In the genomic region with DNA sequence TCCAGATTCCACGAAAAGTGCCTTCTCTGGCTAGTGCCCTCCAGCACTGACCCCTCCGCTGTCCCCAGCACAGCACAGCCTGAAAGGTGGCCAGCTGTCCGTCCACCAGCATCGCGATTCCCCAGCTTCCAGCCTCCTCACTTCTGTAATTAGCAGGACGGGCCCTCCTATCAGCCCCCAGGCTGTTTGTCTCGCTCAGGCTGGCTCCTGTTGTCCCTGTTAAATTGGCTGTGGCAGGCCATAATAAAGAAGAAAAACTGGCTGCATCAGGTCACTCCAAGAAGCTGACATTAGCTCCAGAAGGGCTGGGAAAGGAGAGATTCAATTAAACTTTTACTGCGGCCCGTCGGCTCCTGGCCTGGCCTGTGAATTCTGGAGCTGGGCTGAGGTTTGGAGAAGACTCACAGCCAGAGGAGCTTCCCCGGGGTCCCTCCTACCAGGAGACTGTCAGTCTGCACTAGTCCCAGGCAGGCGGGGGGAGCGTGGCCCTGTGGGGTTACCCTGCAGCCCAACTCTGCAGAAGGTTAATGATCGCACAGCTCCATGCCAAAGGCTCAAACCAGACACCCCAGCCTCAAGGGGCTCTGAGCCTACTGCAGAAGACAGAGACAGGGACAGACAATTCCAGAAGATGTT, we compare ENCODE assay signal across 15 cellular contexts. TPM values are rescaled to one million over a fixed set of nuclear protein-coding genes. Genes with fewer than 3 reads are reported as not detected.
"Had no signal": no experiment of that assay in that cellular context is flagged by ENCODE, and none has a peak within 500 bp of the region (broad histone marks: within the 10 kb centered on the region; RNA-seq: fewer than 3 reads in every experiment).

No MANE protein-coding gene starts in this region.

- H3K36me3 Mint-ChIP-seq: naive B cell; stimulated activated effector memory CD8-positive, alpha-beta T cell treated with anti-CD3 and anti-CD28 coated beads, Interleukin-12 subunit alpha, Interleukin-12 subunit beta, amount 100 ng/mL, for 72 hours had no signal

- H3K4me3 ChIP-seq: gastroesophageal sphincter, hepatocyte, transverse colon had no signal

- H3K27me3 Mint-ChIP-seq: activated CD4-positive, alpha-beta T cell treated with anti-CD3 and anti-CD28 coated beads, Interleukin-2, amount 10 ng/mL, durations not matched to agents 24 days and 14 days had no signal

- H3K27ac Mint-ChIP-seq: activated B cell treated with CpG ODN at 0.5 μM for 24 hours; activated CD4-positive, alpha-beta T cell treated with anti-CD3 and anti-CD28 coated beads, Interleukin-2, amount 10 ng/mL, durations not matched to agents 24 days and 14 days; activated naive CD8-positive, alpha-beta T cell treated with anti-CD3 and anti-CD28 coated beads, Interleukin-2, amount 50 U/mL, for 24 hours; naive B cell; stimulated activated effector memory CD8-positive, alpha-beta T cell treated with anti-CD3 and anti-CD28 coated beads, Interleukin-12 subunit alpha, Interleukin-12 subunit beta, amount 100 ng/mL, for 72 hours had no signal

- H3K27me3 ChIP-seq: hepatocyte had no signal

- H2AFZ ChIP-seq: hepatocyte had no signal

- DNase-seq: activated B cell treated with CpG ODN at 0.5 μM for 24 hours; activated CD4-positive, alpha-beta T cell treated with anti-CD3 and anti-CD28 coated beads, Interleukin-2, amount 10 ng/mL, durations not matched to agents 24 days and 14 days; activated CD8-positive, alpha-beta memory T cell treated with anti-CD3 and anti-CD28 coated beads for 24 hours; activated naive CD4-positive, alpha-beta T cell treated with Interleukin-2 at 50 U/mL for 16 hours; activated naive CD8-positive, alpha-beta T cell treated with anti-CD3 and anti-CD28 coated beads, Interleukin-2, amount 50 U/mL, for 24 hours; effector memory CD4-positive, alpha-beta T cell; kidney glomerular epithelial cell; naive B cell; posterior cingulate gyrus; T-helper 1 cell; transverse colon had no signal

- H3K79me2 ChIP-seq: hepatocyte had no signal

- H3K27ac ChIP-seq: epithelial cell of prostate, gastroesophageal sphincter, hepatocyte, transverse colon had no signal

- H3K9me3 ChIP-seq: gastroesophageal sphincter, transverse colon had no signal

- H3K4me3 Mint-ChIP-seq: activated B cell treated with CpG ODN at 0.5 μM for 24 hours; activated CD4-positive, alpha-beta T cell treated with anti-CD3 and anti-CD28 coated beads, Interleukin-2, amount 10 ng/mL, durations not matched to agents 24 days and 14 days; activated naive CD8-positive, alpha-beta T cell treated with anti-CD3 and anti-CD28 coated beads, Interleukin-2, amount 50 U/mL, for 24 hours; stimulated activated effector memory CD8-positive, alpha-beta T cell treated with anti-CD3 and anti-CD28 coated beads, Interleukin-12 subunit alpha, Interleukin-12 subunit beta, amount 100 ng/mL, for 72 hours had no signal

- H3K36me3 ChIP-seq: gastroesophageal sphincter, transverse colon had no signal

- ATAC-seq: activated naive CD8-positive, alpha-beta T cell treated with anti-CD3 and anti-CD28 coated beads, Interleukin-2, amount 50 U/mL, for 24 hours; gastroesophageal sphincter; stimulated activated effector memory CD8-positive, alpha-beta T cell treated with anti-CD3 and anti-CD28 coated beads, Interleukin-12 subunit alpha, Interleukin-12 subunit beta, amount 100 ng/mL, for 72 hours had no signal

RNA-seq across cellular contexts. Expression of gene OLFM1, which starts 40.7 kb away (rescaled TPM):
- total RNA-seq: activated B cell treated with CpG ODN at 0.5 μM for 24 hours had no signal
